18 cellular contexts compared by ENCODE assay signal in genomic region chr15:62741106-62741505, GRCh38.
"Had no signal": no experiment of that assay in that cellular context is flagged by ENCODE, and none has a peak within 500 bp of the region (broad histone marks: within the 10 kb centered on the region; RNA-seq: fewer than 3 reads in every experiment).

No MANE protein-coding gene starts in this region.

- H3K4me3 ChIP-seq: adrenal gland, colonic mucosa, heart left ventricle, pancreas, sigmoid colon, tibial nerve had no signal

- H3K4me1 ChIP-seq: colonic mucosa, pancreas had no signal

- H3K27ac ChIP-seq: colonic mucosa, heart left ventricle, neutrophil, pancreas, WERI-Rb-1 had no signal

- H3K27me3 ChIP-seq: adrenal gland, colonic mucosa, heart left ventricle, neutrophil, pancreas, sigmoid colon, tibial nerve had no signal

- H3K9me3 ChIP-seq: adrenal gland, colonic mucosa, heart left ventricle, neutrophil, pancreas, sigmoid colon, tibial nerve had no signal

- DNase-seq: activated CD4-positive, alpha-beta T cell treated with anti-CD3 and anti-CD28 coated beads for 1 hour; activated gamma-delta T cell treated with Interleukin-2 at 50 U/mL for 16 hours; adrenal gland; colonic mucosa; erythroblast; foreskin melanocyte; heart left ventricle; kidney glomerular epithelial cell; left ventricle myocardium superior; naive thymus-derived CD8-positive, alpha-beta T cell; pancreas; sigmoid colon; stimulated activated CD4-positive, alpha-beta T cell treated with anti-CD3 and anti-CD28 coated beads, Interleukin-4, amount 100 ng/mL, for 4 hours; WERI-Rb-1 had no signal

- H3K9me3 Mint-ChIP-seq: activated naive CD4-positive, alpha-beta T cell treated with anti-CD3 and anti-CD28 coated beads, Interleukin-2, amount 50 U/mL, for 72 hours; naive thymus-derived CD8-positive, alpha-beta T cell; stimulated activated memory B cell treated with anti-CD40 and anti-IgM and Interleukin-4, amounts not matched to agents 10 μg/mL and 1 μg/mL and 100 μg/mL, for 72 hours had no signal

- H3K36me3 Mint-ChIP-seq: activated naive CD4-positive, alpha-beta T cell treated with anti-CD3 and anti-CD28 coated beads, Interleukin-2, amount 50 U/mL, for 72 hours; naive thymus-derived CD8-positive, alpha-beta T cell; stimulated activated memory B cell treated with anti-CD40 and anti-IgM and Interleukin-4, amounts not matched to agents 10 μg/mL and 1 μg/mL and 100 μg/mL, for 72 hours had no signal

- H3K27ac Mint-ChIP-seq: activated naive CD4-positive, alpha-beta T cell treated with anti-CD3 and anti-CD28 coated beads, Interleukin-2, amount 50 U/mL, for 72 hours; stimulated activated memory B cell treated with anti-CD40 and anti-IgM and Interleukin-4, amounts not matched to agents 10 μg/mL and 1 μg/mL and 100 μg/mL, for 72 hours had no signal

- H3K4me3 Mint-ChIP-seq: stimulated activated memory B cell treated with anti-CD40 and anti-IgM and Interleukin-4, amounts not matched to agents 10 μg/mL and 1 μg/mL and 100 μg/mL, for 72 hours had no signal

- ATAC-seq: activated naive CD4-positive, alpha-beta T cell treated with anti-CD3 and anti-CD28 coated beads, Interleukin-2, amount 50 U/mL, for 72 hours; heart left ventricle; left ventricle myocardium superior; naive thymus-derived CD8-positive, alpha-beta T cell; stimulated activated memory B cell treated with anti-CD40 and anti-IgM and Interleukin-4, amounts not matched to agents 10 μg/mL and 1 μg/mL and 100 μg/mL, for 72 hours had no signal

- H3K36me3 ChIP-seq: adrenal gland, colonic mucosa, neutrophil, pancreas, WERI-Rb-1 had no signal
